In genomic region chr7:83072576-83073517, GRCh38 we compare ENCODE assay signal across 1 cellular context.
TF ChIP-seq lines count a peak whose summit lies in the region.

No MANE protein-coding gene starts in this region.

TF ChIP-seq in GM23338, 12 proteins besides CTCF, POLR2A, EP300 and RAD21 (continued from another document):
- TF ChIP-seq ZNF462 (CRISPR knock-in tag; IDR thresholded peaks at IDR 0.05) = no peak
- no peak for TF ChIP-seq NANOG (IDR thresholded peaks at IDR 0.05; ENCODE audit: borderline replicate concordance)
- TF ChIP-seq ZNF331 (CRISPR knock-in tag; IDR thresholded peaks at IDR 0.05; ENCODE audit: low read depth) = no peak
- TF ChIP-seq, protein P1, sequence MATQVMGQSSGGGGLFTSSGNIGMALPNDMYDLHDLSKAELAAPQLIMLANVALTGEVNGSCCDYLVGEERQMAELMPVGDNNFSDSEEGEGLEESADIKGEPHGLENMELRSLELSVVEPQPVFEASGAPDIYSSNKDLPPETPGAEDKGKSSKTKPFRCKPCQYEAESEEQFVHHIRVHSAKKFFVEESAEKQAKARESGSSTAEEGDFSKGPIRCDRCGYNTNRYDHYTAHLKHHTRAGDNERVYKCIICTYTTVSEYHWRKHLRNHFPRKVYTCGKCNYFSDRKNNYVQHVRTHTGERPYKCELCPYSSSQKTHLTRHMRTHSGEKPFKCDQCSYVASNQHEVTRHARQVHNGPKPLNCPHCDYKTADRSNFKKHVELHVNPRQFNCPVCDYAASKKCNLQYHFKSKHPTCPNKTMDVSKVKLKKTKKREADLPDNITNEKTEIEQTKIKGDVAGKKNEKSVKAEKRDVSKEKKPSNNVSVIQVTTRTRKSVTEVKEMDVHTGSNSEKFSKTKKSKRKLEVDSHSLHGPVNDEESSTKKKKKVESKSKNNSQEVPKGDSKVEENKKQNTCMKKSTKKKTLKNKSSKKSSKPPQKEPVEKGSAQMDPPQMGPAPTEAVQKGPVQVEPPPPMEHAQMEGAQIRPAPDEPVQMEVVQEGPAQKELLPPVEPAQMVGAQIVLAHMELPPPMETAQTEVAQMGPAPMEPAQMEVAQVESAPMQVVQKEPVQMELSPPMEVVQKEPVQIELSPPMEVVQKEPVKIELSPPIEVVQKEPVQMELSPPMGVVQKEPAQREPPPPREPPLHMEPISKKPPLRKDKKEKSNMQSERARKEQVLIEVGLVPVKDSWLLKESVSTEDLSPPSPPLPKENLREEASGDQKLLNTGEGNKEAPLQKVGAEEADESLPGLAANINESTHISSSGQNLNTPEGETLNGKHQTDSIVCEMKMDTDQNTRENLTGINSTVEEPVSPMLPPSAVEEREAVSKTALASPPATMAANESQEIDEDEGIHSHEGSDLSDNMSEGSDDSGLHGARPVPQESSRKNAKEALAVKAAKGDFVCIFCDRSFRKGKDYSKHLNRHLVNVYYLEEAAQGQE (IDR thresholded peaks at IDR 0.05; ENCODE audit: unreplicated experiment) = no peak
- no peak for TF ChIP-seq ETS1 (IDR thresholded peaks at IDR 0.05)
- no peak for TF ChIP-seq EZH2phosphoT487 (IDR thresholded peaks at IDR 0.05; ENCODE audit: unreplicated experiment)
